In genomic region chr3:13718000-13718399, GRCh38 we compare ENCODE assay signal across 28 cellular contexts.
A peak's percentile ranks its signal among the peaks of the same experiment; 100 is the strongest.
DNase-seq lines count a peak whose midpoint lies in the region; ATAC-seq and TF ChIP-seq lines count a peak whose summit lies in the region.
"Had no signal": no experiment of that assay in that cellular context is flagged by ENCODE, and none has a peak within 500 bp of the region (broad histone marks: within the 10 kb centered on the region; RNA-seq: fewer than 3 reads in every experiment).

No MANE protein-coding gene starts in this region.

- H3K27ac Mint-ChIP-seq in H9: no peak overlapping the region

- ATAC-seq in GM21390 (IDR thresholded peaks at IDR 0.05; ENCODE audit: unreplicated experiment) (no peak), GM18909 (IDR thresholded peaks at IDR 0.05; ENCODE audit: poor library complexity, unreplicated experiment) (no peak)
- ATAC-seq: GM12878, HCT116 had no signal

- peaks cover 5% of the 10 kb centered on the region; the same call in 1 of the 2 replicates for H3K27me3 Mint-ChIP-seq in H9 (ENCODE audit: low read depth)
- H3K27me3 Mint-ChIP-seq: stimulated activated naive CD8-positive, alpha-beta T cell treated with anti-CD3 and anti-CD28 coated beads, Interleukin-15, amount 100 ng/mL, for 72 hours had no signal

- H3K4me1 ChIP-seq in H9 (ENCODE audit: insufficient read depth, low read length) (peaks cover 5% of the 10 kb centered on the region; the same call in 1 of the 2 replicates), testis (no peaks in the 10 kb centered on the region)
- H3K4me1 ChIP-seq: A549, breast epithelium, Caco-2, esophagus squamous epithelium, transverse colon had no signal

- H3K27ac ChIP-seq in H9 (ENCODE audit: insufficient read length, low read depth, low read length): no peak overlapping the region
- H3K27ac ChIP-seq in testis: no peak overlapping the region
- H3K27ac ChIP-seq: A549, breast epithelium, esophagus squamous epithelium, HL-60, RWPE1, transverse colon, WERI-Rb-1 had no signal

- no peak overlapping the region for H3K18ac ChIP-seq in H9 (ENCODE audit: insufficient read length, low read depth, low read length)

- H2AK5ac ChIP-seq in H9 (ENCODE audit: insufficient read length, low read length): no peak overlapping the region

- H3K27me3 ChIP-seq in H9 (ENCODE audit: insufficient read depth, low read length) (no peaks in the 10 kb centered on the region), testis (no peaks in the 10 kb centered on the region)
- H3K27me3 ChIP-seq: breast epithelium, esophagus squamous epithelium, transverse colon had no signal

- H3K36me3 ChIP-seq in testis (ENCODE audit: low read depth, missing control alignments): no peaks in the 10 kb centered on the region
- H3K36me3 ChIP-seq: breast epithelium, esophagus squamous epithelium, transverse colon, WERI-Rb-1 had no signal

- H2BK12ac ChIP-seq in H9 (ENCODE audit: insufficient read length, low read depth, low read length): no peak overlapping the region

- H3K4me3 Mint-ChIP-seq in H9: no peak overlapping the region
- H3K4me3 Mint-ChIP-seq: neural crest cell; stimulated activated naive CD8-positive, alpha-beta T cell treated with anti-CD3 and anti-CD28 coated beads, Interleukin-15, amount 100 ng/mL, for 72 hours had no signal

- H3K4me2 ChIP-seq in H9 (ENCODE audit: insufficient read depth, insufficient read length, low read length): no peak overlapping the region
- H3K4me2 ChIP-seq: A549 had no signal

- no peak overlapping the region for H3K14ac ChIP-seq in H9 (ENCODE audit: insufficient read depth, low read length)

- H3K79me1 ChIP-seq in H9 (ENCODE audit: insufficient read depth, low read depth, low read length, poor library complexity, severe bottlenecking): no peaks in the 10 kb centered on the region

- H2BK20ac ChIP-seq in H9 (ENCODE audit: low read depth, low read length, poor library complexity, severe bottlenecking): no peak overlapping the region

- TF ChIP-seq CTCF in H9 (conservative IDR thresholded peaks at IDR 0.05) (no peak), testis (IDR thresholded peaks at IDR 0.05) (no peak)

- H4K91ac ChIP-seq in H9 (ENCODE audit: insufficient read length, low read depth, low read length): no peak overlapping the region

- H3K9ac ChIP-seq in H9 (ENCODE audit: extremely low read depth, insufficient read length, low read length): no peak overlapping the region

- peaks cover 13 to 18% of the 10 kb centered on the region in 2 experiments for H3K4me1 Mint-ChIP-seq in H9
- H3K4me1 Mint-ChIP-seq: neural crest cell; stimulated activated naive CD8-positive, alpha-beta T cell treated with anti-CD3 and anti-CD28 coated beads, Interleukin-15, amount 100 ng/mL, for 72 hours had no signal

- no peak overlapping the region for H2BK5ac ChIP-seq in H9 (ENCODE audit: insufficient read length, low read length)

- H3K23ac ChIP-seq in H9 (ENCODE audit: insufficient read length, low read depth, low read length): no peak overlapping the region

- no peak overlapping the region for H2BK120ac ChIP-seq in H9 (ENCODE audit: low read depth, low read length, poor library complexity, severe bottlenecking)

- H3K56ac ChIP-seq in H9 (ENCODE audit: insufficient read length, low read depth, low read length): no peak overlapping the region

- H4K8ac ChIP-seq in H9 (replicated peaks; ENCODE audit: insufficient read length, low read depth, low read length): no peak overlapping the region

- peaks cover 30% of the 10 kb centered on the region in 2 experiments for H3K9me3 Mint-ChIP-seq in H9

- peaks cover 9 to 17% (median 9%) of the 10 kb centered on the region in 3 experiments; a peak in 6 of 7 replicates for H3K36me3 Mint-ChIP-seq in H9 (ENCODE audit: insufficient read depth in 1 of 3, low read depth in 3 of 3)

- H2AFZ ChIP-seq in H9 (ENCODE audit: low read length): no peak overlapping the region

- no peak overlapping the region for H3K4ac ChIP-seq in H9 (ENCODE audit: low read depth, low read length)

- H3K9me3 ChIP-seq in H9 (ENCODE audit: control insufficient read depth, low read depth, low read length): no peaks in the 10 kb centered on the region
- H3K9me3 ChIP-seq in testis: no peaks in the 10 kb centered on the region
- H3K9me3 ChIP-seq: esophagus squamous epithelium, transverse colon had no signal

- TF ChIP-seq POLR2A in testis (IDR thresholded peaks at IDR 0.05): no peak

- H3K4me3 ChIP-seq in testis: no peak overlapping the region
- H3K4me3 ChIP-seq: A549, breast epithelium, esophagus squamous epithelium, GM12878, transverse colon had no signal

- no peaks in the 10 kb centered on the region for H3K79me2 ChIP-seq in H9 (ENCODE audit: insufficient read depth, low read length)

- no CpG with 5 or more reads among the region's 2 CpGs for WGBS in H9 (ENCODE audit: extremely low coverage, insufficient read length, low lambda C conversion rate)
- WGBS in testis, 2 donors: 75% methylated on average over 2 of the region's 2 CpGs

- H3K23me2 ChIP-seq in H9 (ENCODE audit: insufficient read length, low read depth, low read length, poor library complexity, severe bottlenecking): no peaks in the 10 kb centered on the region

- H4K5ac ChIP-seq in H9 (ENCODE audit: insufficient read length, low read depth, low read length): no peak overlapping the region

- H3T11ph ChIP-seq in H9 (ENCODE audit: low read length): no peak overlapping the region

- H2BK15ac ChIP-seq in H9 (ENCODE audit: low read depth, low read length): no peak overlapping the region

- intact Hi-C loops in testis (cut with DNase I; ENCODE audit: low total_unique reads): no loop called here

- DNase-seq in activated CD8-positive, alpha-beta memory T cell treated with anti-CD3 and anti-CD28 coated beads, Interleukin-2, amount 50 U/mL, for 4 hours: peak; percentile 2
- no peak for DNase-seq in activated CD8-positive, alpha-beta memory T cell treated with anti-CD3 and anti-CD28 coated beads for 24 hours
- peak; percentile 12 for DNase-seq in H9
- peak; percentile 19 for DNase-seq in islet precursor cell
- peak; percentile 1 for DNase-seq in testis
- DNase-seq in Kasumi-1 (lab: John Stamatoyannopoulos, UW): no peak
- DNase-seq: activated CD4-positive, alpha-beta T cell treated with anti-CD3 and anti-CD28 coated beads, Interleukin-2, amount 50 U/mL, for 4 hours; activated naive CD4-positive, alpha-beta T cell; amniotic stem cell; cortex of kidney; DND-41; esophagus squamous epithelium; NCI-H1105; NCI-H2029; NCI-H226; stimulated activated naive CD8-positive, alpha-beta T cell treated with anti-CD3 and anti-CD28 coated beads, Interleukin-15, amount 100 ng/mL, for 72 hours; transverse colon; WERI-Rb-1 had no signal

- H4K20me1 ChIP-seq in H9 (ENCODE audit: control insufficient read depth, insufficient read depth, insufficient read length): no peaks in the 10 kb centered on the region

Comparison
In these comparisons a context has a peak if more than half of its experiments do, and no peak if none do; other contexts are left out.
1. DNase-seq: peak in activated CD8-positive, alpha-beta memory T cell treated with anti-CD3 and anti-CD28 coated beads, Interleukin-2, amount 50 U/mL, for 4 hours (single experiment), H9 (single experiment), islet precursor cell (single experiment) and testis (single experiment); none in activated CD8-positive, alpha-beta memory T cell treated with anti-CD3 and anti-CD28 coated beads for 24 hours (single experiment) and Kasumi-1 (0 of 2).